ENCODE assay signal across 24 cellular contexts in the genomic region with DNA sequence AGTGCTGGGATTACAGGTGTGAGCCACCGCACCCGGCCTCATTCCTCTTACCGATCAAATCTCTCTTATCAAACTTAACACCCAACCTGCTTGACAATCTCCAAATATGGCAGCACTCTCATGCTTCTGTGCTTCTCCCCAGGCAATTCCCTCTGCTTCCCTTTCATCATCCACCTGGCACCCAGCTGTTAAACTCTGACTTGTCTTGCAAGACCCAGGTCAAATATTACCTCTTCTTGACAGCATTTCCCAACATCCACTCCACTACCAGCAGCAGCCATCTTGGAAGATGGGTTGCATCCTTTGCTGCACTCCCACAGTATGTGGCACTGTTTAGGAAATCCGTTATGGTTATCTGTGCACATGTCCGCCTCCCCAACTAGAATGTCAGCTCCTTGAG.
"Had no signal": no experiment of that assay in that cellular context is flagged by ENCODE, and none has a peak within 500 bp of the region (broad histone marks: within the 10 kb centered on the region; RNA-seq: fewer than 3 reads in every experiment).

No MANE protein-coding gene starts in this region.

- H3K27ac Mint-ChIP-seq: dendritic cell treated with granulocyte-macrophage colony-stimulating factor and Interleukin-4, amounts not matched to agents 40 ng/mL and 50 ng/mL, for 4 days; effector memory CD8-positive, alpha-beta T cell; endodermal cell; mesothelial cell of epicardium had no signal

- ATAC-seq: effector memory CD8-positive, alpha-beta T cell; esophagus mucosa; gastrocnemius medialis; heart right ventricle; left cardiac atrium; left lung; left ventricle myocardium superior; lower lobe of right lung; mucosa of descending colon had no signal

- H3K4me3 ChIP-seq: colonic mucosa, esophagus squamous epithelium, gastrocnemius medialis, heart right ventricle, left lung, lower lobe of right lung, mucosa of descending colon had no signal

- DNase-seq: colonic mucosa; cortex of kidney; effector CD8-positive, alpha-beta T cell; effector memory CD8-positive, alpha-beta T cell; endodermal cell; erythroblast; esophagus squamous epithelium; foreskin fibroblast; foreskin melanocyte; gastrocnemius medialis; glutamatergic neuron; head of caudate nucleus; heart right ventricle; hippocampal formation; left cardiac atrium; left lung; left ventricle myocardium superior; lower lobe of right lung; mesenchymal stem cell; mucosa of descending colon had no signal

- H3K36me3 ChIP-seq: colonic mucosa, esophagus squamous epithelium, gastrocnemius medialis, heart right ventricle, left lung, lower lobe of right lung had no signal

- H3K9me3 ChIP-seq: colonic mucosa, esophagus squamous epithelium, gastrocnemius medialis, left lung, lower lobe of right lung, mucosa of descending colon had no signal

- H3K27me3 ChIP-seq: colonic mucosa, esophagus squamous epithelium, gastrocnemius medialis, heart right ventricle, left lung had no signal

- H3K4me3 Mint-ChIP-seq: dendritic cell treated with granulocyte-macrophage colony-stimulating factor and Interleukin-4, amounts not matched to agents 40 ng/mL and 50 ng/mL, for 4 days; effector memory CD8-positive, alpha-beta T cell; endodermal cell; mesothelial cell of epicardium had no signal

- H3K36me3 Mint-ChIP-seq: mesothelial cell of epicardium had no signal

- H3K9me3 Mint-ChIP-seq: dendritic cell treated with granulocyte-macrophage colony-stimulating factor and Interleukin-4, amounts not matched to agents 40 ng/mL and 50 ng/mL, for 4 days; endodermal cell had no signal

- H3K4me1 Mint-ChIP-seq: endodermal cell had no signal

- H3K4me1 ChIP-seq: colonic mucosa, gastrocnemius medialis, heart right ventricle, left lung, lower lobe of right lung had no signal

- H3K27ac ChIP-seq: colonic mucosa, epithelial cell of prostate, esophagus squamous epithelium, gastrocnemius medialis, heart right ventricle, left lung, lower lobe of right lung had no signal

- H3K27me3 Mint-ChIP-seq: dendritic cell treated with granulocyte-macrophage colony-stimulating factor and Interleukin-4, amounts not matched to agents 40 ng/mL and 50 ng/mL, for 4 days; effector memory CD8-positive, alpha-beta T cell had no signal
